19 cellular contexts compared by ENCODE assay signal in genomic region chr12:89456565-89456964, GRCh38.
DNase-seq lines count a peak whose midpoint lies in the region; ATAC-seq and TF ChIP-seq lines count a peak whose summit lies in the region.
"Had no signal": no experiment of that assay in that cellular context is flagged by ENCODE, and none has a peak within 500 bp of the region (broad histone marks: within the 10 kb centered on the region; RNA-seq: fewer than 3 reads in every experiment).

No MANE protein-coding gene starts in this region.

- TF ChIP-seq CTCF in DND-41 (IDR thresholded peaks at IDR 0.05; ENCODE audit: borderline replicate concordance, extremely low read depth, low read length, poor library complexity, severe bottlenecking) = no peak
- TF ChIP-seq CTCF in RWPE1 (conservative IDR thresholded peaks at IDR 0.05; ENCODE audit: low read depth) = no peak

- no peaks in the 10 kb centered on the region for H4K20me1 ChIP-seq in DND-41 (ENCODE audit: insufficient read depth, low read length)

- no peak for DNase-seq in T-helper 2 cell treated with Interferon-gamma antibody and Interleukin-4, amounts not matched to agents 5 μg/mL and 100 μg/mL, for 36 hours (ENCODE audit: low spot score)
- DNase-seq in T-helper 2 cell (no peak), DND-41 (no peak), immature natural killer cell (no peak), RWPE1 (ENCODE audit: low spot score) (no peak), foreskin melanocyte (no peak)
- DNase-seq in stimulated activated effector memory CD8-positive, alpha-beta T cell treated with anti-CD3 and anti-CD28 coated beads, Interleukin-12 subunit alpha, Interleukin-12 subunit beta, amount 100 ng/mL, for 72 hours (ENCODE audit: low spot score in 2 of 2) = no peak
- DNase-seq: 8988T; C1 segment of cervical spinal cord; Calu3; CD4-positive, alpha-beta memory T cell; COR-L47; DMS53; DMS79 treated with DMSO at 0.1 percent for 48 hours; H9 had no signal

- no peak overlapping the region for H3K27ac Mint-ChIP-seq in T-helper 2 cell treated with Interferon-gamma antibody and Interleukin-4, amounts not matched to agents 5 μg/mL and 100 μg/mL, for 36 hours
- peak overlapping the region in 1 of 6 donors; percentile 19 for H3K27ac Mint-ChIP-seq in immature natural killer cell
- peak overlapping the region; percentile 34 for H3K27ac Mint-ChIP-seq in stimulated activated effector memory CD8-positive, alpha-beta T cell treated with anti-CD3 and anti-CD28 coated beads, Interleukin-12 subunit alpha, Interleukin-12 subunit beta, amount 100 ng/mL, for 72 hours
- H3K27ac Mint-ChIP-seq: GM23338 had no signal

- H3K4me1 Mint-ChIP-seq in T-helper 2 cell treated with Interferon-gamma antibody and Interleukin-4, amounts not matched to agents 5 μg/mL and 100 μg/mL, for 36 hours (ENCODE audit: low read depth) = peaks cover 48% of the 10 kb centered on the region
- H3K4me1 Mint-ChIP-seq in immature natural killer cell = peaks cover 46 to 52% of the 10 kb centered on the region in 2 donors
- H3K4me1 Mint-ChIP-seq in stimulated activated effector memory CD8-positive, alpha-beta T cell treated with anti-CD3 and anti-CD28 coated beads, Interleukin-12 subunit alpha, Interleukin-12 subunit beta, amount 100 ng/mL, for 72 hours = peaks cover 21% of the 10 kb centered on the region

- H3K4me3 Mint-ChIP-seq in T-helper 2 cell treated with Interferon-gamma antibody and Interleukin-4, amounts not matched to agents 5 μg/mL and 100 μg/mL, for 36 hours = peak overlapping the region; percentile 34
- peak overlapping the region; percentile 7 to 39 (median 30) for H3K4me3 Mint-ChIP-seq in immature natural killer cell
- no peak overlapping the region for H3K4me3 Mint-ChIP-seq in stimulated activated effector memory CD8-positive, alpha-beta T cell treated with anti-CD3 and anti-CD28 coated beads, Interleukin-12 subunit alpha, Interleukin-12 subunit beta, amount 100 ng/mL, for 72 hours
- H3K4me3 Mint-ChIP-seq: CD4-positive, alpha-beta memory T cell; GM23338; H9 had no signal

- no peaks in the 10 kb centered on the region for H3K27me3 ChIP-seq in DND-41 (ENCODE audit: insufficient read depth, low read length, poor library complexity)

- ATAC-seq in DND-41 (ENCODE audit: insufficient read depth, low read depth) = peak; percentile 69
- no peak for ATAC-seq in stimulated activated effector memory CD8-positive, alpha-beta T cell treated with anti-CD3 and anti-CD28 coated beads, Interleukin-12 subunit alpha, Interleukin-12 subunit beta, amount 100 ng/mL, for 72 hours
- ATAC-seq: A549, GM12878, GM23338, HCT116 had no signal

- peaks cover 9% of the 10 kb centered on the region for H3K79me2 ChIP-seq in DND-41 (ENCODE audit: insufficient read depth, low read length)

- POLR2A ChIA-PET in RWPE1 (lab: Yijun Ruan, JAX; ENCODE audit: low non-redundant PET) = no interaction called here

- peaks cover 36% of the 10 kb centered on the region for H3K36me3 ChIP-seq in DND-41 (ENCODE audit: insufficient read depth, low read length)

- CTCF ChIA-PET in RWPE1 (lab: Yijun Ruan, JAX) = no interaction called here

- H3K27ac ChIP-seq in DND-41 (ENCODE audit: low read length) (peak overlapping the region; percentile 1; the same call in 1 of the 2 replicates), RWPE1 (no peak overlapping the region)
- H3K27ac ChIP-seq: A549 had no signal

- H3K4me2 ChIP-seq in DND-41 (ENCODE audit: insufficient read depth, low read length) = no peak overlapping the region
- H3K4me2 ChIP-seq: A549, GM23338 had no signal

- H3K9ac ChIP-seq in DND-41 (ENCODE audit: low read depth, low read length) = no peak overlapping the region

- peaks cover 41% of the 10 kb centered on the region for H3K4me1 ChIP-seq in DND-41 (ENCODE audit: insufficient read depth, low read length)

- no peak overlapping the region for H3K4me3 ChIP-seq in DND-41 (ENCODE audit: low read depth in 1 of 2, low read length in 2 of 2)
- H3K4me3 ChIP-seq: A549, GM12878, GM23338 had no signal

- H2AFZ ChIP-seq in DND-41 (ENCODE audit: low read depth, low read length) = no peak overlapping the region
- H2AFZ ChIP-seq: GM23338 had no signal

- no peaks in the 10 kb centered on the region for H3K9me3 Mint-ChIP-seq in T-helper 2 cell treated with Interferon-gamma antibody and Interleukin-4, amounts not matched to agents 5 μg/mL and 100 μg/mL, for 36 hours
- H3K9me3 Mint-ChIP-seq in immature natural killer cell = no peaks in the 10 kb centered on the region
- H3K9me3 Mint-ChIP-seq in stimulated activated effector memory CD8-positive, alpha-beta T cell treated with anti-CD3 and anti-CD28 coated beads, Interleukin-12 subunit alpha, Interleukin-12 subunit beta, amount 100 ng/mL, for 72 hours = no peaks in the 10 kb centered on the region
- H3K9me3 Mint-ChIP-seq: CD4-positive, alpha-beta memory T cell; GM23338; H9 had no signal

- H3K9me3 ChIP-seq in DND-41 (ENCODE audit: insufficient read depth, low read length, severe bottlenecking) = no peaks in the 10 kb centered on the region
- H3K9me3 ChIP-seq: A549 had no signal

- no peaks in the 10 kb centered on the region for H3K27me3 Mint-ChIP-seq in T-helper 2 cell treated with Interferon-gamma antibody and Interleukin-4, amounts not matched to agents 5 μg/mL and 100 μg/mL, for 36 hours (ENCODE audit: low read depth)
- H3K27me3 Mint-ChIP-seq in immature natural killer cell (ENCODE audit: low read depth in 3 of 3) = no peaks in the 10 kb centered on the region
- H3K27me3 Mint-ChIP-seq: CD4-positive, alpha-beta memory T cell had no signal

- H3K36me3 Mint-ChIP-seq in T-helper 2 cell treated with Interferon-gamma antibody and Interleukin-4, amounts not matched to agents 5 μg/mL and 100 μg/mL, for 36 hours (ENCODE audit: low read depth) = peaks cover 34% of the 10 kb centered on the region
- peaks cover 0 to 24% (median 4%) of the 10 kb centered on the region in 3 donors for H3K36me3 Mint-ChIP-seq in immature natural killer cell
- peaks cover 56% of the 10 kb centered on the region for H3K36me3 Mint-ChIP-seq in stimulated activated effector memory CD8-positive, alpha-beta T cell treated with anti-CD3 and anti-CD28 coated beads, Interleukin-12 subunit alpha, Interleukin-12 subunit beta, amount 100 ng/mL, for 72 hours
